24 cellular contexts compared by ENCODE assay signal in the genomic region with DNA sequence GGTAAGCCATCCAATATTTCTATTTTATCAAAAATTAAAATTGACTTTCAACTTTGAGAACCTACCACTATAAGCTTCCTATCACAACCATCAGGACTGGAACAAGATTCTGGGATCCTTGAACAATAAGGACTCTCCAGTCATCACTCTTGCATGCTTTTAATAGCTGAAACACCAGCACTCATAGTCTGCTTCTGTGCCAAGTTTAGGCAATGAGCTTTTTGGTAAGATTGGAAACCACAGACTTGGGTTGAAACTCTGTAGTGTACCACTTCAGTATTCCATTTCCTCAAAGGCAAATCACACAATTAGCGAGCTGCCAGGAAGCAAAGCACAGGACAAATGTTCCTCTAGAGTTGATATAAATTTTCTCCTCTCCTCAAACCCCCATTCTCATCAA.
DNase-seq lines count a peak whose midpoint lies in the region; ATAC-seq and TF ChIP-seq lines count a peak whose summit lies in the region.
"Had no signal": no experiment of that assay in that cellular context is flagged by ENCODE, and none has a peak within 500 bp of the region (broad histone marks: within the 10 kb centered on the region; RNA-seq: fewer than 3 reads in every experiment).

No MANE protein-coding gene starts in this region.

- H3K27ac ChIP-seq in SU-DHL-6 (ENCODE audit: low read depth, low read length) (no peak overlapping the region), lung (ENCODE audit: low read depth in 1 of 2, low read length in 1 of 2) (no peak overlapping the region)
- H3K27ac ChIP-seq: A549; BLaER1 treated with 17β-estradiol and CSF1 and Interleukin-3, amounts not matched to agents 10 nM and 100 nM had no signal

- H4K20me1 ChIP-seq in SU-DHL-6 (ENCODE audit: low read depth, low read length): no peaks in the 10 kb centered on the region
- H4K20me1 ChIP-seq: BLaER1 treated with 17β-estradiol and CSF1 and Interleukin-3, amounts not matched to agents 10 nM and 100 nM had no signal

- H3K4me1 ChIP-seq in lung (ENCODE audit: control insufficient read depth in 2 of 2, insufficient read depth in 2 of 2, low read length in 2 of 2): no peaks in the 10 kb centered on the region
- H3K4me1 ChIP-seq: A549; BLaER1 treated with 17β-estradiol and CSF1 and Interleukin-3, amounts not matched to agents 10 nM and 100 nM; Caco-2 had no signal

- peak overlapping the region; percentile 51 for H2AFZ ChIP-seq in SU-DHL-6 (ENCODE audit: low read depth, low read length, severe bottlenecking)

- no peaks in the 10 kb centered on the region for H3K9me3 ChIP-seq in SU-DHL-6 (ENCODE audit: insufficient read depth, low read length)
- H3K9me3 ChIP-seq in lung (ENCODE audit: control insufficient read depth in 2 of 2, insufficient read depth in 1 of 2, low read length in 1 of 2): no peaks in the 10 kb centered on the region
- H3K9me3 ChIP-seq: A549; BLaER1 treated with 17β-estradiol and CSF1 and Interleukin-3, amounts not matched to agents 10 nM and 100 nM; Caco-2 had no signal

- H3K27me3 ChIP-seq in SU-DHL-6 (ENCODE audit: low read length) (no peaks in the 10 kb centered on the region), lung (ENCODE audit: control insufficient read depth, insufficient read depth) (no peaks in the 10 kb centered on the region)
- H3K27me3 ChIP-seq: BLaER1 treated with 17β-estradiol and CSF1 and Interleukin-3, amounts not matched to agents 10 nM and 100 nM had no signal

- WGBS in lung, 2 donors: 44 to 61% methylated on average over 1 of the region's 1 CpG

- ATAC-seq in GM18511 (IDR thresholded peaks at IDR 0.05; ENCODE audit: unreplicated experiment) (peak; percentile 68), lung (ENCODE audit: insufficient read depth, low FRiP score) (peak; percentile 27), GM18519 (IDR thresholded peaks at IDR 0.05; ENCODE audit: low FRiP score, unreplicated experiment) (no peak)
- ATAC-seq: A549, HepG2, T-cell had no signal

- H3K4me3 ChIP-seq in SU-DHL-6 (ENCODE audit: insufficient read depth, low read length, poor library complexity, severe bottlenecking) (no peak overlapping the region), lung (no peak overlapping the region)
- H3K4me3 ChIP-seq: A549; BLaER1 treated with 17β-estradiol and CSF1 and Interleukin-3, amounts not matched to agents 10 nM and 100 nM had no signal

- H3F3A ChIP-seq in SU-DHL-6 (ENCODE audit: insufficient read depth): no peaks in the 10 kb centered on the region

- DNase-seq in M059J (ENCODE audit: low read depth) (peak; percentile 15), lung (ENCODE audit: low spot score) (peak; percentile 41), D341Med (ENCODE audit: low spot score) (no peak), NCI-H1417 (lab: John Stamatoyannopoulos, UW) (no peak), NCI-H226 (no peak)
- DNase-seq: AML-193; Caco-2; CD4-positive, alpha-beta memory T cell; H7; Karpas-422; NCI-H1092 treated with DMSO at 0.1 percent for 48 hours; NCI-H1436 treated with DMSO at 0.1 percent for 48 hours; NCI-H1930; NCI-H2107; NCI-H2227 treated with DMSO at 0.1 percent for 48 hours; NCI-H510A; SIG-M5; T-cell had no signal

- H3K9ac ChIP-seq in SU-DHL-6 (ENCODE audit: low read length): no peak overlapping the region
- H3K9ac ChIP-seq: BLaER1 treated with 17β-estradiol and CSF1 and Interleukin-3, amounts not matched to agents 10 nM and 100 nM had no signal

- peak overlapping the region; percentile 8 for H3K4me2 ChIP-seq in SU-DHL-6 (ENCODE audit: low read depth, low read length, poor library complexity, severe bottlenecking)
- H3K4me2 ChIP-seq: A549; BLaER1 treated with 17β-estradiol and CSF1 and Interleukin-3, amounts not matched to agents 10 nM and 100 nM had no signal

- TF ChIP-seq CTCF in SU-DHL-6 (IDR thresholded peaks at IDR 0.05; ENCODE audit: insufficient read depth, low read length, poor library complexity, severe bottlenecking) (no peak), lung (IDR thresholded peaks at IDR 0.05; ENCODE audit: control extremely low read depth, extremely low read depth) (no peak)

- H3K36me3 ChIP-seq in SU-DHL-6 (ENCODE audit: low read length) (no peaks in the 10 kb centered on the region), lung (ENCODE audit: control insufficient read depth in 2 of 2, insufficient read depth in 2 of 2, low read length in 2 of 2) (no peaks in the 10 kb centered on the region)
- H3K36me3 ChIP-seq: BLaER1 treated with 17β-estradiol and CSF1 and Interleukin-3, amounts not matched to agents 10 nM and 100 nM had no signal

- no peaks in the 10 kb centered on the region for H3K79me2 ChIP-seq in SU-DHL-6 (ENCODE audit: insufficient read depth, low read length)

- H3K9me2 ChIP-seq in SU-DHL-6 (replicated peaks; ENCODE audit: insufficient read depth, low read length): no peaks in the 10 kb centered on the region

Comparison
In these comparisons a context has a peak if more than half of its experiments do, and no peak if none do; other contexts are left out.
1. DNase-seq: peak in M059J (single experiment) and lung (single experiment); none in D341Med (single experiment), NCI-H1417 (0 of 3) and NCI-H226 (single experiment).